In the genomic region with DNA sequence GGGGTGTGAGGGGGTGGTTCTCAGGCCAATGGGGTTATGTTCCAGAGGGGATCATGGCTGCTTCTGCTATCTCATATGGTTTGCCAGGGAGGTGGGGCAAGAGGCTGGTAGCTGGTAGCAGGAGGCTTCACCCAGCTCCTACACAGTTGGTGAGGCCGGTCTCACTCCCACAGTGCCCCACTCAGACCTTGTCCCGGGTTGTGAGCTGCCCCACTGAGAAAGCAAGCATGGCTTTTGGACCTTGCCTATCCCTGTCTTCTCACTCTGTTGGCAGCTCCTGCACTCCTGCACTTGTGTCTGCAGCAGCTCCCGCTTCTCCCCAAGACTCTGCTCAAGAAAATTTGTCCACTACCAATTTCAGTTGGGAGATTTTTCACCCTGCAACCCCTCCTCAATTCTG, we compare ENCODE assay signal across 24 cellular contexts. TPM values are rescaled to one million over a fixed set of nuclear protein-coding genes. Genes with fewer than 3 reads are reported as not detected.
"Had no signal": no experiment of that assay in that cellular context is flagged by ENCODE, and none has a peak within 500 bp of the region (broad histone marks: within the 10 kb centered on the region; RNA-seq: fewer than 3 reads in every experiment).

No MANE protein-coding gene starts in this region.

- H3K27me3 ChIP-seq: colonic mucosa, dorsolateral prefrontal cortex, esophagus muscularis mucosa, esophagus squamous epithelium, foreskin keratinocyte, gastrocnemius medialis had no signal

- H3K9me3 ChIP-seq: colonic mucosa, esophagus squamous epithelium, gastrocnemius medialis had no signal

- H3K27ac ChIP-seq: colonic mucosa, dorsolateral prefrontal cortex, epithelial cell of prostate, esophagus muscularis mucosa, esophagus squamous epithelium, foreskin keratinocyte, gastrocnemius medialis, gastroesophageal sphincter, heart left ventricle had no signal

- DNase-seq: colonic mucosa; cortex of kidney; dermis blood vessel endothelial cell; dorsolateral prefrontal cortex; effector CD4-positive, alpha-beta T cell; effector CD8-positive, alpha-beta T cell; effector memory CD4-positive, alpha-beta T cell; effector memory CD8-positive, alpha-beta T cell; endodermal cell; erythroblast; esophagus squamous epithelium; foreskin fibroblast; foreskin keratinocyte; foreskin melanocyte; gastrocnemius medialis; glutamatergic neuron; head of caudate nucleus; heart left ventricle had no signal

- H3K4me1 ChIP-seq: colonic mucosa, esophagus muscularis mucosa, esophagus squamous epithelium, foreskin keratinocyte, gastrocnemius medialis, gastroesophageal sphincter, heart left ventricle had no signal

- H3K36me3 ChIP-seq: colonic mucosa, esophagus muscularis mucosa, esophagus squamous epithelium, gastrocnemius medialis, gastroesophageal sphincter, heart left ventricle had no signal

- H3K4me3 ChIP-seq: colonic mucosa, dorsolateral prefrontal cortex, esophagus muscularis mucosa, esophagus squamous epithelium, gastrocnemius medialis, gastroesophageal sphincter, heart left ventricle had no signal

- ATAC-seq: effector memory CD8-positive, alpha-beta T cell; esophagus mucosa; foreskin keratinocyte; gastrocnemius medialis; gastroesophageal sphincter; heart left ventricle had no signal

RNA-seq across cellular contexts. Expression of a gene that starts 46.1 kb away (rescaled TPM):
- total RNA-seq: fibroblast of lung, fibroblast of villous mesenchyme, foreskin keratinocyte had no signal
- polyA plus RNA-seq: foreskin keratinocyte had no signal
